Comparison of ENCODE assay signal across 20 cellular contexts in the genomic region with DNA sequence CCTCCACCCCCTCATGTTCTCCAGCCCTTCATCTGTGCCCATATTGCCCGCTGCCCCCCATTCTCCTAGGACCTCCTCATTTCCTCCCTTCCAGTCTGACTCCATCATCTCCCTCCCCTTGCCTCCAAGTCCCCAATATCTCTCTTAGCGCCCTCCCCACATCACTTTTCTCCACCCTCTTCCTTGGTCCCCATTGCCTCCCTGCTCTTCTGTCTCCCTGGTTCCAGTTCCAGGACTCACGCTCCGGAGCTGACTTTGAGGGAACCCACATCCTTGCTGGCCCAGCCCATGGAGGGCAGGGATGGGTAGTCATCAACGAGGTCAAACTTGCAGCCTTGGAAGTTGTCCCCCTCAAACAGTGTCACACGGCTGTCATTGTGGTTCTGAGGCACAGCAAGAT. TPM values are rescaled to one million over a fixed set of nuclear protein-coding genes. Genes with fewer than 3 reads are reported as not detected.
DNase-seq lines count a peak whose midpoint lies in the region; ATAC-seq, FAIRE-seq and TF ChIP-seq lines count a peak whose summit lies in the region.
"Had no signal": no experiment of that assay in that cellular context is flagged by ENCODE, and none has a peak within 500 bp of the region (broad histone marks: within the 10 kb centered on the region; RNA-seq: fewer than 3 reads in every experiment).

No MANE protein-coding gene starts in this region.

- H3K4me3 ChIP-seq in astrocyte (ENCODE audit: insufficient read depth, low read depth, low read length) (no peak overlapping the region), neuronal stem cell (ENCODE audit: low read length in 2 of 2) (no peak overlapping the region), spleen (no peak overlapping the region)
- H3K4me3 ChIP-seq: BLaER1, K562 had no signal

- DNase-seq in activated naive CD8-positive, alpha-beta T cell treated with anti-CD3 and anti-CD28 coated beads, Interleukin-2, amount 10 ng/mL, durations not matched to agents 7 days and 5 days: peak; percentile 7
- no peak for DNase-seq in activated naive CD8-positive, alpha-beta T cell treated with anti-CD3 and anti-CD28 coated beads, Interleukin-2, amount 50 U/mL, for 24 hours
- DNase-seq in astrocyte (ENCODE audit: low read depth): no peak
- DNase-seq in neuronal stem cell (ENCODE audit: low spot score): no peak
- peak; percentile 12 for DNase-seq in spleen
- DNase-seq in NCI-H748 treated with DMSO at 0.1 percent for 48 hours (lab: John Stamatoyannopoulos, UW): no peak
- DNase-seq in left cardiac atrium: no peak
- DNase-seq: Calu3; CD8-positive, alpha-beta T cell; DMS79 treated with DMSO at 0.1 percent for 48 hours; GF-D8; HCEC 1CT; IMR-90 had no signal

- no peak overlapping the region for H3K9ac ChIP-seq in astrocyte (ENCODE audit: low read length)
- no peak overlapping the region for H3K9ac ChIP-seq in neuronal stem cell (ENCODE audit: low read depth, low read length, poor library complexity)
- H3K9ac ChIP-seq: BLaER1 had no signal

- no peak overlapping the region for H4K8ac ChIP-seq in neuronal stem cell (ENCODE audit: low read depth, low read length)

- H3K18ac ChIP-seq in neuronal stem cell (ENCODE audit: low read length): no peak overlapping the region

- no peak overlapping the region for H2AK5ac ChIP-seq in neuronal stem cell (ENCODE audit: low read depth, low read length)

- H2BK15ac ChIP-seq in neuronal stem cell (ENCODE audit: low read length): no peak overlapping the region

- TF ChIP-seq CTCF in astrocyte (IDR thresholded peaks at IDR 0.05; ENCODE audit: insufficient read depth, low read depth, low read length) (no peak), spleen (IDR thresholded peaks at IDR 0.05 in 8 of 11, conservative IDR thresholded peaks at IDR 0.05 in 3 of 11) (no peak)

- H3K4me3 Mint-ChIP-seq in activated naive CD8-positive, alpha-beta T cell treated with anti-CD3 and anti-CD28 coated beads, Interleukin-2, amount 10 ng/mL, durations not matched to agents 7 days and 5 days: no peak overlapping the region
- no peak overlapping the region for H3K4me3 Mint-ChIP-seq in activated naive CD8-positive, alpha-beta T cell treated with anti-CD3 and anti-CD28 coated beads, Interleukin-2, amount 50 U/mL, for 24 hours
- no peak overlapping the region for H3K4me3 Mint-ChIP-seq in astrocyte (ENCODE audit: unreplicated experiment)
- H3K4me3 Mint-ChIP-seq: CD8-positive, alpha-beta T cell had no signal

- no peak for TF ChIP-seq POLR2A in spleen (IDR thresholded peaks at IDR 0.05)

- no peak overlapping the region for H4K91ac ChIP-seq in neuronal stem cell (ENCODE audit: low read depth, low read length, poor library complexity)

- no peak overlapping the region for H3K27ac Mint-ChIP-seq in activated naive CD8-positive, alpha-beta T cell treated with anti-CD3 and anti-CD28 coated beads, Interleukin-2, amount 10 ng/mL, durations not matched to agents 7 days and 5 days
- H3K27ac Mint-ChIP-seq in activated naive CD8-positive, alpha-beta T cell treated with anti-CD3 and anti-CD28 coated beads, Interleukin-2, amount 50 U/mL, for 24 hours: no peak overlapping the region
- peak overlapping the region; percentile 53 for H3K27ac Mint-ChIP-seq in astrocyte (ENCODE audit: unreplicated experiment)
- H3K27ac Mint-ChIP-seq: CD8-positive, alpha-beta T cell had no signal

- H2BK5ac ChIP-seq in neuronal stem cell (ENCODE audit: low read length): no peak overlapping the region

- no peak overlapping the region for H2AFZ ChIP-seq in astrocyte (ENCODE audit: low read depth, low read length)
- no peak overlapping the region for H2AFZ ChIP-seq in neuronal stem cell (ENCODE audit: low read length)

- peaks cover 6% of the 10 kb centered on the region for H4K20me1 ChIP-seq in astrocyte (ENCODE audit: insufficient read depth, low read length)

- no peak overlapping the region for H2BK12ac ChIP-seq in neuronal stem cell (ENCODE audit: low read length)

- ATAC-seq in activated naive CD8-positive, alpha-beta T cell treated with anti-CD3 and anti-CD28 coated beads, Interleukin-2, amount 10 ng/mL, durations not matched to agents 7 days and 5 days (ENCODE audit: low read depth): no peak
- ATAC-seq in activated naive CD8-positive, alpha-beta T cell treated with anti-CD3 and anti-CD28 coated beads, Interleukin-2, amount 50 U/mL, for 24 hours: no peak
- ATAC-seq in left cardiac atrium: no peak
- ATAC-seq in GM21423 (IDR thresholded peaks at IDR 0.05; ENCODE audit: unreplicated experiment): no peak
- ATAC-seq: CD8-positive, alpha-beta T cell; K562 had no signal

- POLR2A ChIA-PET in activated naive CD8-positive, alpha-beta T cell treated with anti-CD3 and anti-CD28 coated beads, Interleukin-2, amount 10 ng/mL, durations not matched to agents 7 days and 5 days (lab: Charles Lee): no interaction called here

- no CpG with 5 or more reads among the region's 6 CpGs for WGBS in neuronal stem cell (ENCODE audit: extremely low coverage in 2 of 2, insufficient read length in 2 of 2, insufficient replicate concordance in 1 of 2), 2 donors
- WGBS in spleen, 5 donors: 10 to 14% (median 12%) methylated on average over 6 of the region's 6 CpGs

- H3K4me1 Mint-ChIP-seq in activated naive CD8-positive, alpha-beta T cell treated with anti-CD3 and anti-CD28 coated beads, Interleukin-2, amount 10 ng/mL, durations not matched to agents 7 days and 5 days: peaks cover 3% of the 10 kb centered on the region
- peaks cover 3% of the 10 kb centered on the region for H3K4me1 Mint-ChIP-seq in activated naive CD8-positive, alpha-beta T cell treated with anti-CD3 and anti-CD28 coated beads, Interleukin-2, amount 50 U/mL, for 24 hours
- H3K4me1 Mint-ChIP-seq in astrocyte (ENCODE audit: low read depth, unreplicated experiment): no peaks in the 10 kb centered on the region

- H3K23ac ChIP-seq in neuronal stem cell (ENCODE audit: low read depth, low read length, poor library complexity): peak overlapping the region; percentile 19

- H3K4me2 ChIP-seq in astrocyte (ENCODE audit: low read length): no peak overlapping the region
- H3K4me2 ChIP-seq in neuronal stem cell (ENCODE audit: insufficient read depth, low read length, poor library complexity, severe bottlenecking): no peak overlapping the region
- H3K4me2 ChIP-seq: BLaER1 had no signal

- H3K27me3 ChIP-seq in astrocyte (ENCODE audit: insufficient read depth, low read length) (peaks cover 92% of the 10 kb centered on the region), neuronal stem cell (ENCODE audit: control insufficient read depth in 3 of 3, insufficient read depth in 3 of 3, low read depth in 1 of 3, low read length in 3 of 3) (peaks cover 68 to 100% (median 99%) of the 10 kb centered on the region in 3 experiments), spleen (replicated peaks in 1 of 7) (peaks cover 20 to 100% (median 100%) of the 10 kb centered on the region in 7 donors)

- peaks cover 89% of the 10 kb centered on the region for H3K27me3 Mint-ChIP-seq in activated naive CD8-positive, alpha-beta T cell treated with anti-CD3 and anti-CD28 coated beads, Interleukin-2, amount 10 ng/mL, durations not matched to agents 7 days and 5 days
- H3K27me3 Mint-ChIP-seq in activated naive CD8-positive, alpha-beta T cell treated with anti-CD3 and anti-CD28 coated beads, Interleukin-2, amount 50 U/mL, for 24 hours: peaks cover 90% of the 10 kb centered on the region
- peaks cover 89% of the 10 kb centered on the region for H3K27me3 Mint-ChIP-seq in astrocyte (ENCODE audit: low read depth, unreplicated experiment)

- H3K36me3 ChIP-seq in astrocyte (ENCODE audit: insufficient read depth, low read length) (no peaks in the 10 kb centered on the region), neuronal stem cell (replicated peaks in 1 of 2; ENCODE audit: control insufficient read depth in 2 of 2, insufficient read depth in 2 of 2, low read length in 2 of 2) (no peaks in the 10 kb centered on the region), spleen (no peaks in the 10 kb centered on the region)
- H3K36me3 ChIP-seq: BLaER1 had no signal

- no peaks in the 10 kb centered on the region for H3K9me3 Mint-ChIP-seq in activated naive CD8-positive, alpha-beta T cell treated with anti-CD3 and anti-CD28 coated beads, Interleukin-2, amount 10 ng/mL, durations not matched to agents 7 days and 5 days
- no peaks in the 10 kb centered on the region for H3K9me3 Mint-ChIP-seq in activated naive CD8-positive, alpha-beta T cell treated with anti-CD3 and anti-CD28 coated beads, Interleukin-2, amount 50 U/mL, for 24 hours
- H3K9me3 Mint-ChIP-seq in astrocyte (ENCODE audit: unreplicated experiment): peaks cover 8% of the 10 kb centered on the region
- H3K9me3 Mint-ChIP-seq: CD8-positive, alpha-beta T cell had no signal

- peaks cover 3% of the 10 kb centered on the region for H3K9me3 ChIP-seq in astrocyte (ENCODE audit: insufficient read depth, low read depth, low read length)
- peaks cover 0 to 4% of the 10 kb centered on the region in 2 donors for H3K9me3 ChIP-seq in neuronal stem cell (replicated peaks in 1 of 2; ENCODE audit: control insufficient read depth in 2 of 2, insufficient read depth in 1 of 2, low read depth in 1 of 2, low read length in 2 of 2)
- H3K9me3 ChIP-seq in spleen: no peaks in the 10 kb centered on the region
- H3K9me3 ChIP-seq: BLaER1 had no signal

- H3K36me3 Mint-ChIP-seq in activated naive CD8-positive, alpha-beta T cell treated with anti-CD3 and anti-CD28 coated beads, Interleukin-2, amount 10 ng/mL, durations not matched to agents 7 days and 5 days: no peaks in the 10 kb centered on the region
- no peaks in the 10 kb centered on the region for H3K36me3 Mint-ChIP-seq in activated naive CD8-positive, alpha-beta T cell treated with anti-CD3 and anti-CD28 coated beads, Interleukin-2, amount 50 U/mL, for 24 hours (ENCODE audit: low read depth)
- peaks cover 2% of the 10 kb centered on the region for H3K36me3 Mint-ChIP-seq in astrocyte (ENCODE audit: low read depth, unreplicated experiment)
- H3K36me3 Mint-ChIP-seq: CD8-positive, alpha-beta T cell had no signal

- no peak overlapping the region for H2BK120ac ChIP-seq in neuronal stem cell (ENCODE audit: low read depth, low read length)

- H3K27ac ChIP-seq in astrocyte (ENCODE audit: low read depth, low read length) (no peak overlapping the region), neuronal stem cell (replicated peaks; ENCODE audit: low read length) (no peak overlapping the region), spleen (no peak overlapping the region)
- H3K27ac ChIP-seq: 22Rv1, BLaER1 had no signal

- no peaks in the 10 kb centered on the region for H3K79me2 ChIP-seq in astrocyte (ENCODE audit: insufficient read depth, low read length)

- H3K4me1 ChIP-seq in astrocyte (ENCODE audit: insufficient read depth, low read length): peaks cover 9% of the 10 kb centered on the region
- H3K4me1 ChIP-seq in neuronal stem cell (ENCODE audit: control insufficient read depth in 2 of 2, insufficient read depth in 1 of 2, low read depth in 1 of 2, low read length in 2 of 2): peaks cover 0 to 4% of the 10 kb centered on the region in 2 donors
- peaks cover 11 to 30% (median 18%) of the 10 kb centered on the region in 6 donors for H3K4me1 ChIP-seq in spleen
- H3K4me1 ChIP-seq: BLaER1 had no signal

- intact Hi-C loops in spleen (cut with DNase I; ENCODE audit: low total_unique reads): no loop called here
- intact Hi-C loops in left cardiac atrium (cut with DNase I): loop anchor here in 1 of 2 donors (10.0 kb wide), 1 partner anchor 164 kb away; no protein-coding TSS in a partner anchor

- peaks cover 2% of the 10 kb centered on the region for H3K79me1 ChIP-seq in neuronal stem cell (ENCODE audit: low read depth, low read length)

- H3K14ac ChIP-seq in neuronal stem cell (ENCODE audit: low read length): peak overlapping the region; percentile 71

- H3K4ac ChIP-seq in neuronal stem cell (ENCODE audit: low read length): no peak overlapping the region

- FAIRE-seq in astrocyte (lab: Jason Lieb, UNC): no peak
- FAIRE-seq: HTR-8/SVneo, K562 had no signal

RNA-seq across cellular contexts. Expression of a gene that starts 2.6 kb away (rescaled TPM):
- total RNA-seq in activated naive CD8-positive, alpha-beta T cell treated with anti-CD3 and anti-CD28 coated beads, Interleukin-2, amount 10 ng/mL, durations not matched to agents 7 days and 5 days: not detected
- not detected in 2 replicates for total RNA-seq in astrocyte
- polyA plus RNA-seq in neuronal stem cell (2013, experiment 1 of 2): not detected
- polyA plus RNA-seq in neuronal stem cell (2013, experiment 2 of 2): not detected
- not detected for total RNA-seq in spleen
- not detected for polyA plus RNA-seq in spleen
- not detected for total RNA-seq in left cardiac atrium
- total RNA-seq: Calu3; CD8-positive, alpha-beta T cell; H4; IMR-90 had no signal
- polyA plus RNA-seq: IMR-90 had no signal

RNA-seq across cellular contexts. Expression of a gene that starts 5.6 kb away (rescaled TPM):
- total RNA-seq in activated naive CD8-positive, alpha-beta T cell treated with anti-CD3 and anti-CD28 coated beads, Interleukin-2, amount 10 ng/mL, durations not matched to agents 7 days and 5 days: not detected
- not detected in 2 replicates for total RNA-seq in astrocyte
- not detected for polyA plus RNA-seq in neuronal stem cell (2013, experiment 1 of 2)
- not detected for polyA plus RNA-seq in neuronal stem cell (2013, experiment 2 of 2)
- not detected for total RNA-seq in spleen
- polyA plus RNA-seq in spleen: not detected
- not detected for total RNA-seq in left cardiac atrium
- total RNA-seq: Calu3; CD8-positive, alpha-beta T cell; H4; IMR-90 had no signal
- polyA plus RNA-seq: AG04450, IMR-90 had no signal

RNA-seq across cellular contexts. Expression of a gene that starts 31.1 kb away (rescaled TPM):
- not detected for total RNA-seq in activated naive CD8-positive, alpha-beta T cell treated with anti-CD3 and anti-CD28 coated beads, Interleukin-2, amount 10 ng/mL, durations not matched to agents 7 days and 5 days
- total RNA-seq in astrocyte (0.75 and 1.1 TPM in 2 replicates), spleen (not detected), left cardiac atrium (not detected)
- polyA plus RNA-seq in neuronal stem cell (2013, experiment 1 of 2): 0.10 TPM
- polyA plus RNA-seq in neuronal stem cell (2013, experiment 2 of 2): 0.10 TPM
- not detected for polyA plus RNA-seq in spleen
- total RNA-seq: CD8-positive, alpha-beta T cell; IMR-90 had no signal
- polyA plus RNA-seq: IMR-90, K562 had no signal

RNA-seq across cellular contexts. Expression of a gene that starts 50.7 kb away (rescaled TPM):
- total RNA-seq in activated naive CD8-positive, alpha-beta T cell treated with anti-CD3 and anti-CD28 coated beads, Interleukin-2, amount 10 ng/mL, durations not matched to agents 7 days and 5 days: not detected
- 0.22 and 0.27 TPM in 2 replicates for total RNA-seq in astrocyte
- polyA plus RNA-seq in neuronal stem cell (2013, experiment 1 of 2): 0.26 TPM
- polyA plus RNA-seq in neuronal stem cell (2013, experiment 2 of 2): 0.26 TPM
- total RNA-seq in spleen: under 1 TPM in 1 of 7 donors, not detected in 6; 0.28 TPM
- polyA plus RNA-seq in spleen: not detected
- not detected for total RNA-seq in left cardiac atrium
- total RNA-seq: CD8-positive, alpha-beta T cell; IMR-90; K562 had no signal
- polyA plus RNA-seq: AG04450, IMR-90, K562 had no signal

Comparison
In these comparisons a context has a peak if more than half of its experiments do, and no peak if none do; other contexts are left out.
1. DNase-seq: peak in activated naive CD8-positive, alpha-beta T cell treated with anti-CD3 and anti-CD28 coated beads, Interleukin-2, amount 10 ng/mL, durations not matched to agents 7 days and 5 days (single experiment) and spleen (single experiment); none in activated naive CD8-positive, alpha-beta T cell treated with anti-CD3 and anti-CD28 coated beads, Interleukin-2, amount 50 U/mL, for 24 hours (single experiment), astrocyte (single experiment), neuronal stem cell (single experiment), NCI-H748 treated with DMSO at 0.1 percent for 48 hours (single experiment) and left cardiac atrium (single experiment).